13 cellular contexts compared by ENCODE assay signal in the genomic region with DNA sequence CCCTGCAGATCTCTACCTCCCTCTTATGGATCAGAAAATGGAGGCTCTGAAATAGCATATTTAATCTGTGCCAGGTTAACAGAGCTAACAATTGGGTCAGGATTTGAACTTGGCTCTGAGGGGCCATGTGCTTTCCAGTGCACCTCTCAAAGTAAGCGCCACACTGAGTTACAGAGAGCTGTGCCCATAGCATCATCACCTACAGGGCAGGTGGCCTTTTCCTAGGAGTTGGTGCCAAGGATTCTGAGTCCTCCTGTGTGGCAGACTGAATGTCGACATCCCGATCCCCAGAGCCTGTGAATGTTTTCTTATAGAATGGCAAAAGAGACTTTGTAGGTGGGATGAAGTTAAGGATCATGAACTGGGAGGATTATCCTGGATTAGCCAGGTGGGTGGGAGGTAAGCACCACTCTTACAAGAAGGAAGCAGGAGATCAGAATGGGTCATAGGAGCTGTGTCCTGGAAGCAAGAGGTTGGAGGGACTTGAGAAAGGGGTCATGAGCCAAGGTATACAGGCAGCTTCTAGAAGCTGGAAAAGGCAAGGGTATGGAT.
DNase-seq lines count a peak whose midpoint lies in the region; ATAC-seq, FAIRE-seq and TF ChIP-seq lines count a peak whose summit lies in the region.
"Had no signal": no experiment of that assay in that cellular context is flagged by ENCODE, and none has a peak within 500 bp of the region (broad histone marks: within the 10 kb centered on the region; RNA-seq: fewer than 3 reads in every experiment).

No MANE protein-coding gene starts in this region.

- intact Hi-C loops in CD14-positive monocyte (cut with micrococcal nuclease) (loop anchor here in 1 of 2 donors (5.0 kb wide), 2 partner anchors 59 to 66 kb away; no protein-coding TSS in a partner anchor), dorsolateral prefrontal cortex (cut with DNase I) (no loop called here), pancreas (cut with DNase I) (no loop called here)

- H3K4me1 ChIP-seq in pancreas = peaks cover 0 to 15% (median 8%) of the 10 kb centered on the region in 3 donors

- H3K4me3 ChIP-seq in dorsolateral prefrontal cortex (no peak overlapping the region), pancreas (no peak overlapping the region)
- H3K4me3 ChIP-seq: cardiac muscle cell, thyroid gland had no signal

- H3K4me3 Mint-ChIP-seq in CD14-positive monocyte (peak overlapping the region in 1 of 2 donors; percentile 85), IgD-negative memory B cell (peak overlapping the region in 3 of 4 donors; percentile 16 to 84 (median 60))

- no peaks in the 10 kb centered on the region for H3K27me3 ChIP-seq in dorsolateral prefrontal cortex
- H3K27me3 ChIP-seq in pancreas = no peaks in the 10 kb centered on the region
- H3K27me3 ChIP-seq: cardiac muscle cell, thyroid gland had no signal

- DNase-seq in CD14-positive monocyte (ENCODE audit: low spot score) (no peak), dorsolateral prefrontal cortex (peak in 1 of 10 donors; percentile 66), pancreas (no peak), NCI-H1417 treated with DMSO at 0.1 percent for 48 hours (lab: John Stamatoyannopoulos, UW) (no peak)
- DNase-seq: NCI-H2171 treated with DMSO at 0.1 percent for 48 hours, thyroid gland had no signal

- FAIRE-seq in pancreas (lab: Jason Lieb, UNC) = no peak

- H3K27me3 Mint-ChIP-seq in CD14-positive monocyte (ENCODE audit: low read depth in 3 of 3) (peaks cover 1 to 3% (median 1%) of the 10 kb centered on the region in 3 donors), IgD-negative memory B cell (no peaks in the 10 kb centered on the region)

- TF ChIP-seq CTCF in CD14-positive monocyte (IDR thresholded peaks at IDR 0.05) (no peak), dorsolateral prefrontal cortex (IDR thresholded peaks at IDR 0.05 in 54 of 56, conservative IDR thresholded peaks at IDR 0.05 in 2 of 56; ENCODE audit: low read depth in 1 of 56, partially characterized antibody in 56 of 56) (no peak), pancreas (IDR thresholded peaks at IDR 0.05) (no peak)

- peak overlapping the region in 48 of 59 donors; percentile 9 to 87 (median 64) for H3K27ac ChIP-seq in dorsolateral prefrontal cortex
- H3K27ac ChIP-seq in pancreas = peak overlapping the region in 3 of 4 donors; percentile 43 to 65 (median 57)
- H3K27ac ChIP-seq: epithelial cell of prostate, thyroid gland had no signal

- peak overlapping the region; percentile 93 to 99 (median 99) for H3K27ac Mint-ChIP-seq in CD14-positive monocyte
- H3K27ac Mint-ChIP-seq in IgD-negative memory B cell = peak overlapping the region; percentile 79 to 99 (median 98)
- H3K27ac Mint-ChIP-seq: activated naive CD4-positive, alpha-beta T cell treated with anti-CD3 and anti-CD28 coated beads, Interleukin-2, amount 50 U/mL, for 72 hours had no signal

- ATAC-seq in pancreas (no peak), HG02759 (IDR thresholded peaks at IDR 0.05; ENCODE audit: unreplicated experiment) (no peak), GM21526 (IDR thresholded peaks at IDR 0.05; ENCODE audit: low FRiP score, unreplicated experiment) (no peak), HG02852 (IDR thresholded peaks at IDR 0.05; ENCODE audit: unreplicated experiment) (no peak)
- ATAC-seq: activated naive CD4-positive, alpha-beta T cell treated with anti-CD3 and anti-CD28 coated beads, Interleukin-2, amount 50 U/mL, for 72 hours had no signal

- peaks cover 0 to 2% of the 10 kb centered on the region in 2 donors for H3K36me3 Mint-ChIP-seq in CD14-positive monocyte
- no peaks in the 10 kb centered on the region for H3K36me3 Mint-ChIP-seq in IgD-negative memory B cell
- H3K36me3 Mint-ChIP-seq: activated naive CD4-positive, alpha-beta T cell treated with anti-CD3 and anti-CD28 coated beads, Interleukin-2, amount 50 U/mL, for 72 hours had no signal

- H3K36me3 ChIP-seq in pancreas = no peaks in the 10 kb centered on the region
- H3K36me3 ChIP-seq: cardiac muscle cell, thyroid gland had no signal

- 90 to 94% methylated on average over 3 of the region's 3 CpGs for WGBS in pancreas, 2 donors

- peaks cover 33% of the 10 kb centered on the region for H3K4me1 Mint-ChIP-seq in CD14-positive monocyte
- peaks cover 37 to 49% (median 45%) of the 10 kb centered on the region in 3 donors for H3K4me1 Mint-ChIP-seq in IgD-negative memory B cell

- H3K9me3 Mint-ChIP-seq in CD14-positive monocyte (peaks cover 0 to 1% (median 0%) of the 10 kb centered on the region in 7 donors), IgD-negative memory B cell (no peaks in the 10 kb centered on the region)
- H3K9me3 Mint-ChIP-seq: activated naive CD4-positive, alpha-beta T cell treated with anti-CD3 and anti-CD28 coated beads, Interleukin-2, amount 50 U/mL, for 72 hours had no signal

- H3K9me3 ChIP-seq in pancreas = no peaks in the 10 kb centered on the region
- H3K9me3 ChIP-seq: thyroid gland had no signal
